2 cellular contexts compared by ENCODE assay signal in the genomic region with DNA sequence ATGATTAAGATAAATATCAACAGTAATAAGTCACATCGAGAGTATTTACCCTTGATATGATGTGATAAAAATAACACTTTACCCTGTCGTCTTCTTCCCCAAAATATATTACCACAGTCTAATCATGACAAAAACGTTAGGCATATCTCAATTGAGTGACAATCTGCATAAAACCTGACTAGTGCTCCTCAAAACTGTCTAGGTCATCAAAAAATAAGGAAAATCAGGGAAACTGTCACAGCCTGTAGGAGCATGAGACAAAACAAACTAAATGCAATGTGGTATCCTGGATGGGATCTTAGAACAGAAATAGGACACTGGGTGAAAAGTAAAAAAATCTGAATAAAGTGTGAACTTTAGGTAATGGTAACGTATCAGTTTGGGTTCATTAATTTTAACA.
TF ChIP-seq lines count a peak whose summit lies in the region.

No MANE protein-coding gene starts in this region.

TF ChIP-seq in HepG2, 621 proteins besides CTCF, POLR2A, EP300 and RAD21:
- TF ChIP-seq ZBTB42 (CRISPR knock-in tag; IDR thresholded peaks at IDR 0.05) (no peak), MAFF (IDR thresholded peaks at IDR 0.05; ENCODE audit: low read depth, low read length) (peak; percentile 95), CENPT (CRISPR knock-in tag; IDR thresholded peaks at IDR 0.05; ENCODE audit: low read depth) (no peak), CHD2 (IDR thresholded peaks at IDR 0.05; ENCODE audit: low read depth, low read length) (no peak), MAFK (conservative IDR thresholded peaks at IDR 0.05 in 1 of 2, IDR thresholded peaks at IDR 0.05 in 1 of 2; ENCODE audit: low read length in 2 of 2) (peak; percentile 90 to 96)
- TF ChIP-seq, protein P1, sequence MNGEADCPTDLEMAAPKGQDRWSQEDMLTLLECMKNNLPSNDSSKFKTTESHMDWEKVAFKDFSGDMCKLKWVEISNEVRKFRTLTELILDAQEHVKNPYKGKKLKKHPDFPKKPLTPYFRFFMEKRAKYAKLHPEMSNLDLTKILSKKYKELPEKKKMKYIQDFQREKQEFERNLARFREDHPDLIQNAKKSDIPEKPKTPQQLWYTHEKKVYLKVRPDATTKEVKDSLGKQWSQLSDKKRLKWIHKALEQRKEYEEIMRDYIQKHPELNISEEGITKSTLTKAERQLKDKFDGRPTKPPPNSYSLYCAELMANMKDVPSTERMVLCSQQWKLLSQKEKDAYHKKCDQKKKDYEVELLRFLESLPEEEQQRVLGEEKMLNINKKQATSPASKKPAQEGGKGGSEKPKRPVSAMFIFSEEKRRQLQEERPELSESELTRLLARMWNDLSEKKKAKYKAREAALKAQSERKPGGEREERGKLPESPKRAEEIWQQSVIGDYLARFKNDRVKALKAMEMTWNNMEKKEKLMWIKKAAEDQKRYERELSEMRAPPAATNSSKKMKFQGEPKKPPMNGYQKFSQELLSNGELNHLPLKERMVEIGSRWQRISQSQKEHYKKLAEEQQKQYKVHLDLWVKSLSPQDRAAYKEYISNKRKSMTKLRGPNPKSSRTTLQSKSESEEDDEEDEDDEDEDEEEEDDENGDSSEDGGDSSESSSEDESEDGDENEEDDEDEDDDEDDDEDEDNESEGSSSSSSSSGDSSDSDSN (CRISPR knock-in tag; IDR thresholded peaks at IDR 0.05) = no peak

TF ChIP-seq in K562, 482 proteins besides CTCF, POLR2A, EP300 and RAD21:
- TF ChIP-seq, protein P2, sequence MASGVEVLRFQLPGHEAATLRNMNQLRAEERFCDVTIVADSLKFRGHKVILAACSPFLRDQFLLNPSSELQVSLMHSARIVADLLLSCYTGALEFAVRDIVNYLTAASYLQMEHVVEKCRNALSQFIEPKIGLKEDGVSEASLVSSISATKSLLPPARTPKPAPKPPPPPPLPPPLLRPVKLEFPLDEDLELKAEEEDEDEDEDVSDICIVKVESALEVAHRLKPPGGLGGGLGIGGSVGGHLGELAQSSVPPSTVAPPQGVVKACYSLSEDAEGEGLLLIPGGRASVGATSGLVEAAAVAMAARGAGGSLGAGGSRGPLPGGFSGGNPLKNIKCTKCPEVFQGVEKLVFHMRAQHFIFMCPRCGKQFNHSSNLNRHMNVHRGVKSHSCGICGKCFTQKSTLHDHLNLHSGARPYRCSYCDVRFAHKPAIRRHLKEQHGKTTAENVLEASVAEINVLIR (CRISPR knock-in tag; IDR thresholded peaks at IDR 0.05) = no peak
- TF ChIP-seq TAF7 (tag; IDR thresholded peaks at IDR 0.05) (no peak), C11orf30 (IDR thresholded peaks at IDR 0.05; ENCODE audit: low read depth) (0 out of 2 replicates have a peak, but pooled peaks have one; percentile 33), SIN3A (IDR thresholded peaks at IDR 0.05; ENCODE audit: borderline replicate concordance in 2 of 2, control insufficient read depth in 1 of 2, low read depth in 2 of 2, low read length in 2 of 2) (no peak), MAFF (IDR thresholded peaks at IDR 0.05; ENCODE audit: low read length) (peak; percentile 73), MAFG (tag; conservative IDR thresholded peaks at IDR 0.05) (peak; percentile 52), MAFK (IDR thresholded peaks at IDR 0.05; ENCODE audit: low read length) (peak; percentile 82), FOXJ2 (tag; IDR thresholded peaks at IDR 0.05) (no peak), ZNF668 (CRISPR knock-in tag; IDR thresholded peaks at IDR 0.05) (no peak), ZNF316 (IDR thresholded peaks at IDR 0.05) (peak; percentile 67; the same call in 1 of the 2 replicates), PHTF2 (CRISPR knock-in tag; IDR thresholded peaks at IDR 0.05) (no peak)
